Comparison of ENCODE assay signal across 2 cellular contexts in the genomic region with DNA sequence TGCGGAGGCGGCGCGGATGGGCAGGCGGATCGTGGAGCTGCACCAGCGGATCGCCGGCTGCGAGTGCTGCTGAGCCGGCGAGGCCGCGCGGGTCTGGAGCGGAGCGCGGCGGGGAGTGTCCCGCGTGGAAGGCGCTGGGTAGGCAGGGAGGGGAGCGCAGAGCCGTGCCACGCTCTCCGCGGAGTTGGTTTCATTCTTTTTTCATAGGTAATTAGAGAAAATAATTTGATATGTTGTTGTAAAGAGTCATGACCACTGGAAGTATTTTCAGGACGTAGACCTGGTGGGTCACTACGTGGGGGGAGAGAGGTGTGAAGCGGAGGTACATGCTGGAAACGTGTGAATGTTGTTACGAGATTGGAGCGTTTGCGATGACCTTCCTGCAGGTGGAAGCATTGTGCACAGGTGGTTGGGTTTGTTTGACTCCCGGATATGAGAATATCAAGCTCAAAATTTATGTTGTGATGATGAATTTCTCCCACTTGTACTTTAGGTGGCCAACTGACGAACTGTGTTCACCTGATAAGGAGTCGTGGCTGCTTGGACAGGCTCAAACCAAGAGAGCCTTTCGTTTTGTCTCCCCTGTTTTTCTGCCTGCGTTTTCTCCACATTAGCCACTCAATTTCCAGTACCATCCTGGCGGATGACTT.
TF ChIP-seq lines count a peak whose summit lies in the region.

No MANE protein-coding gene starts in this region.

TF ChIP-seq in Ishikawa, 13 proteins besides CTCF, POLR2A, EP300 and RAD21:
- TF ChIP-seq EGR1 (IDR thresholded peaks at IDR 0.05) (peak; percentile 24; the same call in 1 of the 2 replicates), TAF1 (IDR thresholded peaks at IDR 0.05; ENCODE audit: low read depth) (no peak), ZBTB7A (IDR thresholded peaks at IDR 0.05; ENCODE audit: low read depth) (no peak), MAX (IDR thresholded peaks at IDR 0.05) (peak; percentile 87), TEAD4 (IDR thresholded peaks at IDR 0.05) (no peak), FOXM1 (IDR thresholded peaks at IDR 0.05; ENCODE audit: borderline replicate concordance, low read depth) (no peak)

TF ChIP-seq in K562, 482 proteins besides CTCF, POLR2A, EP300 and RAD21 (continues in another document):
- TF ChIP-seq NUFIP1 (IDR thresholded peaks at IDR 0.05; ENCODE audit: partially characterized antibody) (peak; percentile 56), ZNF263 (CRISPR knock-in tag; IDR thresholded peaks at IDR 0.05; ENCODE audit: borderline replicate concordance) (0 out of 2 replicates have a peak, but pooled peaks have one; percentile 46), HDAC1 (IDR thresholded peaks at IDR 0.05) (peak in 1 of 2 experiments; percentile 66; a peak in 1 of 4 replicates), SAP30 (IDR thresholded peaks at IDR 0.05; ENCODE audit: borderline replicate concordance, insufficient read depth, low read depth, low read length, poor library complexity, severe bottlenecking) (peak; percentile 59), CXXC5 (CRISPR knock-in tag; IDR thresholded peaks at IDR 0.05) (peak; percentile 60), RCOR1 (IDR thresholded peaks at IDR 0.05; ENCODE audit: borderline replicate concordance in 1 of 2, low read depth in 2 of 2, low read length in 2 of 2) (peak in 1 of 2 experiments; percentile 63; a peak in 1 of 4 replicates), PHB (CRISPR knock-in tag; IDR thresholded peaks at IDR 0.05) (no peak), CREM (IDR thresholded peaks at IDR 0.05; ENCODE audit: low read depth) (peak; percentile 63; the same call in 1 of the 2 replicates), JUND (IDR thresholded peaks at IDR 0.05; ENCODE audit: borderline replicate concordance, low read depth, low read length) (peak; percentile 55; the same call in 1 of the 2 replicates), JUND (tag; IDR thresholded peaks at IDR 0.05; ENCODE audit: borderline replicate concordance, low read depth, low read length) (peak; percentile 60; the same call in 2 of the 3 replicates), LEF1 (IDR thresholded peaks at IDR 0.05) (peak; percentile 45; the same call in 1 of the 2 replicates), BRD9 (IDR thresholded peaks at IDR 0.05; ENCODE audit: low read depth, partially characterized antibody) (peak; percentile 71), ZNF780A (CRISPR knock-in tag; IDR thresholded peaks at IDR 0.05) (no peak), NKRF (IDR thresholded peaks at IDR 0.05; ENCODE audit: borderline replicate concordance) (peak; percentile 53; the same call in 1 of the 2 replicates), SIN3A (IDR thresholded peaks at IDR 0.05; ENCODE audit: borderline replicate concordance in 2 of 2, control insufficient read depth in 1 of 2, low read depth in 2 of 2, low read length in 2 of 2) (peak in 1 of 2 experiments; percentile 31; a peak in 2 of 4 replicates), ARNT (IDR thresholded peaks at IDR 0.05) (peak in 1 of 2 experiments; percentile 75; a peak in 2 of 4 replicates), SMARCE1 (IDR thresholded peaks at IDR 0.05) (0 out of 2 replicates have a peak, but pooled peaks have one; percentile 58), MTA2 (IDR thresholded peaks at IDR 0.05; ENCODE audit: low read depth) (0 out of 2 replicates have a peak, but pooled peaks have one; percentile 19), ZNF124 (CRISPR knock-in tag; IDR thresholded peaks at IDR 0.05) (no peak), FUS (optimal IDR thresholded peaks at IDR 0.05; ENCODE audit: low read depth, low read length) (peak; percentile 28), TAL1 (IDR thresholded peaks at IDR 0.05) (peak; percentile 65), SOX6 (IDR thresholded peaks at IDR 0.05) (peak; percentile 51; the same call in 1 of the 2 replicates), NFATC3 (IDR thresholded peaks at IDR 0.05) (peak; percentile 71; the same call in 1 of the 2 replicates), CC2D1A (IDR thresholded peaks at IDR 0.05) (peak; percentile 53; the same call in 1 of the 2 replicates), FOXJ2 (tag; IDR thresholded peaks at IDR 0.05) (no peak), ELF4 (CRISPR knock-in tag; IDR thresholded peaks at IDR 0.05) (0 out of 2 replicates have a peak, but pooled peaks have one; percentile 41), RBM39 (optimal IDR thresholded peaks at IDR 0.05; ENCODE audit: low read depth, low read length) (no peak), ZNF431 (CRISPR knock-in tag; IDR thresholded peaks at IDR 0.05) (peak; percentile 54; the same call in 1 of the 2 replicates), RBBP5 (IDR thresholded peaks at IDR 0.05; ENCODE audit: borderline replicate concordance, insufficient read depth, low read length, poor library complexity, severe bottlenecking) (peak; percentile 21), KLF16 (IDR thresholded peaks at IDR 0.05) (0 out of 2 replicates have a peak, but pooled peaks have one; percentile 12), FOSL1 (tag; conservative IDR thresholded peaks at IDR 0.05) (peak; percentile 37; the same call in 1 of the 2 replicates), ZC3H4 (CRISPR knock-in tag; IDR thresholded peaks at IDR 0.05; ENCODE audit: borderline replicate concordance) (no peak), BRCA1 (IDR thresholded peaks at IDR 0.05) (no peak), BRCA1 (CRISPR knock-in tag; IDR thresholded peaks at IDR 0.05) (no peak), GATA2 (CRISPR knock-in tag; IDR thresholded peaks at IDR 0.05) (no peak), CBFA2T3 (IDR thresholded peaks at IDR 0.05) (peak; percentile 79), ZNF175 (CRISPR knock-in tag; IDR thresholded peaks at IDR 0.05; ENCODE audit: low read depth) (no peak; the same call in 1 of the 2 replicates), E2F6 (IDR thresholded peaks at IDR 0.05; ENCODE audit: borderline replicate concordance in 1 of 2, extremely low read depth in 1 of 2, insufficient read depth in 1 of 2, insufficient read length in 1 of 2, low read depth in 1 of 2, low read length in 1 of 2, poor library complexity in 1 of 2, severe bottlenecking in 1 of 2) (peak; percentile 37 to 61), HDAC3 (IDR thresholded peaks at IDR 0.05; ENCODE audit: borderline replicate concordance, partially characterized antibody) (peak; percentile 63), PML (IDR thresholded peaks at IDR 0.05; ENCODE audit: low read length) (peak; percentile 65; the same call in 1 of the 2 replicates), NCOR1 (IDR thresholded peaks at IDR 0.05) (peak; percentile 62), SAFB2 (IDR thresholded peaks at IDR 0.05; ENCODE audit: borderline replicate concordance, low read depth, low read length, severe bottlenecking) (no peak)
- TF ChIP-seq, protein P1, sequence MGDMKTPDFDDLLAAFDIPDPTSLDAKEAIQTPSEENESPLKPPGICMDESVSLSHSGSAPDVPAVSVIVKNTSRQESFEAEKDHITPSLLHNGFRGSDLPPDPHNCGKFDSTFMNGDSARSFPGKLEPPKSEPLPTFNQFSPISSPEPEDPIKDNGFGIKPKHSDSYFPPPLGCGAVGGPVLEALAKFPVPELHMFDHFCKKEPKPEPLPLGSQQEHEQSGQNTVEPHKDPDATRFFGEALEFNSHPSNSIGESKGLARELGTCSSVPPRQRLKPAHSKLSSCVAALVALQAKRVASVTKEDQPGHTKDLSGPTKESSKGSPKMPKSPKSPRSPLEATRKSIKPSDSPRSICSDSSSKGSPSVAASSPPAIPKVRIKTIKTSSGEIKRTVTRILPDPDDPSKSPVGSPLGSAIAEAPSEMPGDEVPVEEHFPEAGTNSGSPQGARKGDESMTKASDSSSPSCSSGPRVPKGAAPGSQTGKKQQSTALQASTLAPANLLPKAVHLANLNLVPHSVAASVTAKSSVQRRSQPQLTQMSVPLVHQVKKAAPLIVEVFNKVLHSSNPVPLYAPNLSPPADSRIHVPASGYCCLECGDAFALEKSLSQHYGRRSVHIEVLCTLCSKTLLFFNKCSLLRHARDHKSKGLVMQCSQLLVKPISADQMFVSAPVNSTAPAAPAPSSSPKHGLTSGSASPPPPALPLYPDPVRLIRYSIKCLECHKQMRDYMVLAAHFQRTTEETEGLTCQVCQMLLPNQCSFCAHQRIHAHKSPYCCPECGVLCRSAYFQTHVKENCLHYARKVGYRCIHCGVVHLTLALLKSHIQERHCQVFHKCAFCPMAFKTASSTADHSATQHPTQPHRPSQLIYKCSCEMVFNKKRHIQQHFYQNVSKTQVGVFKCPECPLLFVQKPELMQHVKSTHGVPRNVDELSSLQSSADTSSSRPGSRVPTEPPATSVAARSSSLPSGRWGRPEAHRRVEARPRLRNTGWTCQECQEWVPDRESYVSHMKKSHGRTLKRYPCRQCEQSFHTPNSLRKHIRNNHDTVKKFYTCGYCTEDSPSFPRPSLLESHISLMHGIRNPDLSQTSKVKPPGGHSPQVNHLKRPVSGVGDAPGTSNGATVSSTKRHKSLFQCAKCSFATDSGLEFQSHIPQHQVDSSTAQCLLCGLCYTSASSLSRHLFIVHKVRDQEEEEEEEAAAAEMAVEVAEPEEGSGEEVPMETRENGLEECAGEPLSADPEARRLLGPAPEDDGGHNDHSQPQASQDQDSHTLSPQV (IDR thresholded peaks at IDR 0.05), result 0 out of 2 replicates have a peak, but pooled peaks have one; percentile 52
- TF ChIP-seq, protein P2, sequence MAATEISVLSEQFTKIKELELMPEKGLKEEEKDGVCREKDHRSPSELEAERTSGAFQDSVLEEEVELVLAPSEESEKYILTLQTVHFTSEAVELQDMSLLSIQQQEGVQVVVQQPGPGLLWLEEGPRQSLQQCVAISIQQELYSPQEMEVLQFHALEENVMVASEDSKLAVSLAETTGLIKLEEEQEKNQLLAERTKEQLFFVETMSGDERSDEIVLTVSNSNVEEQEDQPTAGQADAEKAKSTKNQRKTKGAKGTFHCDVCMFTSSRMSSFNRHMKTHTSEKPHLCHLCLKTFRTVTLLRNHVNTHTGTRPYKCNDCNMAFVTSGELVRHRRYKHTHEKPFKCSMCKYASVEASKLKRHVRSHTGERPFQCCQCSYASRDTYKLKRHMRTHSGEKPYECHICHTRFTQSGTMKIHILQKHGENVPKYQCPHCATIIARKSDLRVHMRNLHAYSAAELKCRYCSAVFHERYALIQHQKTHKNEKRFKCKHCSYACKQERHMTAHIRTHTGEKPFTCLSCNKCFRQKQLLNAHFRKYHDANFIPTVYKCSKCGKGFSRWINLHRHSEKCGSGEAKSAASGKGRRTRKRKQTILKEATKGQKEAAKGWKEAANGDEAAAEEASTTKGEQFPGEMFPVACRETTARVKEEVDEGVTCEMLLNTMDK (IDR thresholded peaks at IDR 0.05; ENCODE audit: borderline replicate concordance, insufficient read depth, low read depth, low read length, poor library complexity, severe bottlenecking), result peak; percentile 42
